9 cellular contexts compared by ENCODE assay signal in the genomic region with DNA sequence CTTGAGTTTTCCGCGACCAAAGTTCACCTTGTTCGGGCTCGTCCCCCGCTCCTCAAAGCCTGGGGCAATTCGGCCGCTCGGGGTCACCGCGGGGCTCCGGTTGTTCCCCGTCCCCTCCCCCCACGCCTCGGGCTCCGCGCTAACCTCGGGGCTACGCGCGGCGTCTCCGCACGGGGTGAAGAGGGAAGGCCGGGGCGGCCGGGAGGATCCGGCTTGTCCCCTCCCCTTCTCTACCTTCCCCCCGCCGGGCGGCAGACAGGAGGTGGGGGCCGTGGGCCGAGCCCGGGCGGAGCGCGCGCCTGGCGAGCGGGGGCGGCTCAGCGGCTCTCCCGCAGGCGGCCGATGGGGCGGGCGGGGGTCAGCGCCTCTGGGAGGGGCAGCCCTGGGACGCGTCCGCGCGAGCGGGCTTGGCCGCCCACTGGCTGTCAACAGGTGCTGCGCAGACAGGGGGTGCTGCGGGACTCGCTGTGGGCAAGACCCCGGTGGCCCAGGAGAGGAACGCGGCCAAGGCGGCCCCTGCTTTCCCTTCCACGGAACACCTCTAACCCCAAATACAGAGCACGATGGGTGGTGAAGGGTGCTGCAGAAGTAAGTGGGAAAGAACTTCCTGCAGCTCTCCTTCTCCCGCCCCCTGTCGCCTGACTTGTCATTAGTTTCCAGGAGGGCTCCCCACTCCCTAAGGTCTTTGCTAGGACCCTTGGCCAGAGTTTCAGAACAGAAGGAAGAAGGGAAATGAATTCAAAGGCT. TPM values are rescaled to one million over a fixed set of nuclear protein-coding genes. Genes with fewer than 3 reads are reported as not detected.
DNase-seq lines count a peak whose midpoint lies in the region; ATAC-seq and TF ChIP-seq lines count a peak whose summit lies in the region.
"Had no signal": no experiment of that assay in that cellular context is flagged by ENCODE, and none has a peak within 500 bp of the region (broad histone marks: within the 10 kb centered on the region; RNA-seq: fewer than 3 reads in every experiment).

A gene with protein sequence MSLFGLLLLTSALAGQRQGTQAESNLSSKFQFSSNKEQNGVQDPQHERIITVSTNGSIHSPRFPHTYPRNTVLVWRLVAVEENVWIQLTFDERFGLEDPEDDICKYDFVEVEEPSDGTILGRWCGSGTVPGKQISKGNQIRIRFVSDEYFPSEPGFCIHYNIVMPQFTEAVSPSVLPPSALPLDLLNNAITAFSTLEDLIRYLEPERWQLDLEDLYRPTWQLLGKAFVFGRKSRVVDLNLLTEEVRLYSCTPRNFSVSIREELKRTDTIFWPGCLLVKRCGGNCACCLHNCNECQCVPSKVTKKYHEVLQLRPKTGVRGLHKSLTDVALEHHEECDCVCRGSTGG (minus strand): TSS at position 177 of the 747 bp plus-strand sequence. CDS start 896 bp downstream, outside the sequence.

- H3K27ac ChIP-seq in skin epidermis = peak within 1 kb of the TSS; percentile 39 to 92 (median 82)

- peak within 1 kb of the TSS; percentile 73 for H3K4me3 ChIP-seq in kidney epithelial cell (ENCODE audit: low read depth, low read length)
- peak within 1 kb of the TSS; percentile 52 to 77 (median 65) for H3K4me3 ChIP-seq in skin epidermis

- DNase-seq in Calu3 (peak; percentile 85), RPMI8226 (peak; percentile 51), cortex of kidney (lab: John Stamatoyannopoulos, UW) (peak; percentile 35), kidney epithelial cell (ENCODE audit: low read depth) (no peak)
- no peak for DNase-seq in stimulated activated naive CD4-positive, alpha-beta T cell treated with Interleukin-2 at 50 U/mL for 16 hours (lab: John Stamatoyannopoulos, UW)

- no peaks in the 10 kb centered on the region for H3K27me3 ChIP-seq in kidney epithelial cell (ENCODE audit: control insufficient read depth, insufficient read depth, low read length)

- H3K36me3 Mint-ChIP-seq in Calu3 (ENCODE audit: insufficient read depth, unreplicated experiment) = peaks cover 43% of the 10 kb centered on the region

- intact Hi-C loops in Calu3 (cut with micrococcal nuclease; ENCODE audit: unreplicated experiment) = loop anchor here (1.0 to 5.0 kb wide), 2 partner anchors 74 to 156 kb away; no protein-coding TSS in a partner anchor

- no peaks in the 10 kb centered on the region for H3K9me3 Mint-ChIP-seq in Calu3 (ENCODE audit: low read depth, unreplicated experiment)
- H3K9me3 Mint-ChIP-seq: T-helper 1 cell treated with Interleukin-12 subunit alpha and Interleukin-12 subunit beta and Interleukin-4 antibody, amounts not matched to agents 30 μg/mL and 1 μg/mL, for 36 hours had no signal

- no peaks in the 10 kb centered on the region for H3K27me3 Mint-ChIP-seq in Calu3 (ENCODE audit: unreplicated experiment)

- CTCF ChIA-PET in Calu3 (lab: Charles Lee) = interaction anchor here (0.5 to 2.3 kb wide), 6 partner anchors 23 to 496 kb away, joined by 3 to 9 read pairs (median 4); no protein-coding TSS in a partner anchor

- ATAC-seq in HG02759 (IDR thresholded peaks at IDR 0.05; ENCODE audit: unreplicated experiment) (peak; percentile 44), HG03139 (IDR thresholded peaks at IDR 0.05; ENCODE audit: unreplicated experiment) (no peak)

- TF ChIP-seq CTCF in Calu3 (IDR thresholded peaks at IDR 0.05; ENCODE audit: unreplicated experiment) = peak; percentile 55
- TF ChIP-seq CTCF in kidney epithelial cell (IDR thresholded peaks at IDR 0.05; ENCODE audit: insufficient read depth, low read length, poor library complexity, severe bottlenecking) = peak; percentile 46

- peak within 1 kb of the TSS; percentile 84 for H3K4me3 Mint-ChIP-seq in Calu3 (ENCODE audit: low read depth, unreplicated experiment)
- H3K4me3 Mint-ChIP-seq: T-helper 1 cell treated with Interleukin-12 subunit alpha and Interleukin-12 subunit beta and Interleukin-4 antibody, amounts not matched to agents 30 μg/mL and 1 μg/mL, for 36 hours had no signal

- H3K4me1 Mint-ChIP-seq in Calu3 (ENCODE audit: low read depth, unreplicated experiment) = peaks cover 53% of the 10 kb centered on the region

- no TSS peak for BruUV-seq in Calu3 (replicated peaks; lab: Mats Ljungman, UMichigan)

- H3K27ac Mint-ChIP-seq in Calu3 (ENCODE audit: unreplicated experiment) = peak within 1 kb of the TSS; percentile 78
- H3K27ac Mint-ChIP-seq: T-helper 1 cell treated with Interleukin-12 subunit alpha and Interleukin-12 subunit beta and Interleukin-4 antibody, amounts not matched to agents 30 μg/mL and 1 μg/mL, for 36 hours had no signal

- no peaks in the 10 kb centered on the region for H3K36me3 ChIP-seq in kidney epithelial cell (ENCODE audit: control insufficient read depth, insufficient read depth, low read length)

RNA-seq across cellular contexts. Expression of the gene that starts here (rescaled TPM):
- total RNA-seq in Calu3 (2022) = 52.1 and 64.5 TPM in 2 replicates
- total RNA-seq in kidney epithelial cell = 67.2 and 82.5 TPM in 2 replicates

Comparison
In these comparisons a context has a peak if more than half of its experiments do, and no peak if none do; other contexts are left out.
1. DNase-seq: peak in Calu3 (single experiment), RPMI8226 (single experiment) and cortex of kidney (single experiment); none in kidney epithelial cell (single experiment) and stimulated activated naive CD4-positive, alpha-beta T cell treated with Interleukin-2 at 50 U/mL for 16 hours (single experiment).